In genomic region chr1:197980457-197980856, GRCh38 we compare ENCODE assay signal across 20 cellular contexts.
A peak's percentile ranks its signal among the peaks of the same experiment; 100 is the strongest.
DNase-seq lines count a peak whose midpoint lies in the region; ATAC-seq, FAIRE-seq and TF ChIP-seq lines count a peak whose summit lies in the region.
"Had no signal": no experiment of that assay in that cellular context is flagged by ENCODE, and none has a peak within 500 bp of the region (broad histone marks: within the 10 kb centered on the region; RNA-seq: fewer than 3 reads in every experiment).

No MANE protein-coding gene starts in this region.

- peak in 1 of 2 donors; percentile 5 for DNase-seq in heart right ventricle
- DNase-seq in right atrium auricular region (ENCODE audit: low spot score) = no peak
- DNase-seq in left lung = no peak
- DNase-seq in upper lobe of right lung = no peak
- no peak for DNase-seq in naive thymus-derived CD4-positive, alpha-beta T cell
- no peak for DNase-seq in H54 (ENCODE audit: insufficient read length, low spot score)
- DNase-seq: CD4-positive, alpha-beta memory T cell; IMR-90; Kasumi-1; NCI-H1092 treated with DMSO at 0.1 percent for 48 hours; NCI-H2081; NCI-H2227 treated with DMSO at 0.1 percent for 48 hours; NCI-H510A treated with DMSO at 0.1 percent for 48 hours had no signal

- ATAC-seq in heart right ventricle (peak in 5 of 8 donors; percentile 27 to 58 (median 44)), left lung (peak; percentile 70), upper lobe of right lung (peak; percentile 70), HG02623 (IDR thresholded peaks at IDR 0.05; ENCODE audit: unreplicated experiment) (no peak)
- no peak for ATAC-seq in naive thymus-derived CD4-positive, alpha-beta T cell

- H3K36me3 ChIP-seq in heart right ventricle (no peaks in the 10 kb centered on the region), right atrium auricular region (no peaks in the 10 kb centered on the region), left lung (no peaks in the 10 kb centered on the region), upper lobe of right lung (no peaks in the 10 kb centered on the region)
- H3K36me3 ChIP-seq in naive thymus-derived CD4-positive, alpha-beta T cell (ENCODE audit: control insufficient read depth in 2 of 3, insufficient read depth in 3 of 3, low read length in 3 of 3) = no peaks in the 10 kb centered on the region
- H3K36me3 ChIP-seq: BLaER1 had no signal

- no peaks in the 10 kb centered on the region for H3K27me3 Mint-ChIP-seq in dendritic cell treated with granulocyte-macrophage colony-stimulating factor and Interleukin-4, amounts not matched to agents 40 ng/mL and 50 ng/mL, for 4 days
- peaks cover 5 to 31% (median 15%) of the 10 kb centered on the region in 5 donors for H3K27me3 Mint-ChIP-seq in naive thymus-derived CD4-positive, alpha-beta T cell

- H3K27ac ChIP-seq in heart right ventricle (no peak overlapping the region), right atrium auricular region (no peak overlapping the region), left lung (no peak overlapping the region), upper lobe of right lung (no peak overlapping the region)
- no peak overlapping the region for H3K27ac ChIP-seq in naive thymus-derived CD4-positive, alpha-beta T cell (ENCODE audit: low read depth, low read length)
- H3K27ac ChIP-seq: BLaER1 had no signal

- H3K4me1 ChIP-seq in heart right ventricle (no peaks in the 10 kb centered on the region), right atrium auricular region (no peaks in the 10 kb centered on the region), left lung (peaks cover 0 to 5% of the 10 kb centered on the region in 2 donors), upper lobe of right lung (no peaks in the 10 kb centered on the region)
- no peaks in the 10 kb centered on the region for H3K4me1 ChIP-seq in naive thymus-derived CD4-positive, alpha-beta T cell (ENCODE audit: control insufficient read depth in 2 of 2, insufficient read depth in 2 of 2, low read length in 2 of 2)
- H3K4me1 ChIP-seq: BLaER1 had no signal

- H3K9me3 Mint-ChIP-seq in dendritic cell treated with granulocyte-macrophage colony-stimulating factor and Interleukin-4, amounts not matched to agents 40 ng/mL and 50 ng/mL, for 4 days = peaks cover 20% of the 10 kb centered on the region
- H3K9me3 Mint-ChIP-seq in naive thymus-derived CD4-positive, alpha-beta T cell = no peaks in the 10 kb centered on the region
- H3K9me3 Mint-ChIP-seq: CD4-positive, alpha-beta memory T cell had no signal

- POLR2A ChIA-PET in naive thymus-derived CD4-positive, alpha-beta T cell (lab: Charles Lee) = no interaction called here

- peaks cover 48% of the 10 kb centered on the region for H3K4me1 Mint-ChIP-seq in dendritic cell treated with granulocyte-macrophage colony-stimulating factor and Interleukin-4, amounts not matched to agents 40 ng/mL and 50 ng/mL, for 4 days (ENCODE audit: low read depth)
- H3K4me1 Mint-ChIP-seq in naive thymus-derived CD4-positive, alpha-beta T cell = peaks cover 0 to 12% (median 0%) of the 10 kb centered on the region in 7 donors
- H3K4me1 Mint-ChIP-seq: CD4-positive, alpha-beta memory T cell had no signal

- FAIRE-seq in H54 (lab: Jason Lieb, UNC) = no peak
- FAIRE-seq: A204.1, GM12891, GM18507, HTR-8/SVneo had no signal

- 67 to 78% methylated on average over 3 of the region's 3 CpGs for WGBS in heart right ventricle, 2 donors

- TF ChIP-seq CTCF in heart right ventricle (IDR thresholded peaks at IDR 0.05) (no peak), right atrium auricular region (IDR thresholded peaks at IDR 0.05) (no peak), left lung (IDR thresholded peaks at IDR 0.05) (no peak), upper lobe of right lung (IDR thresholded peaks at IDR 0.05) (no peak)

- H3K27me3 ChIP-seq in heart right ventricle = peaks cover 0 to 5% (median 0%) of the 10 kb centered on the region in 7 donors
- no peaks in the 10 kb centered on the region for H3K27me3 ChIP-seq in right atrium auricular region
- no peaks in the 10 kb centered on the region for H3K27me3 ChIP-seq in left lung
- no peaks in the 10 kb centered on the region for H3K27me3 ChIP-seq in upper lobe of right lung
- H3K27me3 ChIP-seq in naive thymus-derived CD4-positive, alpha-beta T cell (ENCODE audit: control insufficient read depth in 2 of 2, insufficient read depth in 2 of 2, low read length in 2 of 2) = no peaks in the 10 kb centered on the region
- H3K27me3 ChIP-seq: BLaER1 had no signal

- H3K4me3 ChIP-seq in heart right ventricle (no peak overlapping the region), right atrium auricular region (no peak overlapping the region), left lung (no peak overlapping the region), upper lobe of right lung (no peak overlapping the region)
- H3K4me3 ChIP-seq in naive thymus-derived CD4-positive, alpha-beta T cell (ENCODE audit: low read length) = no peak overlapping the region
- H3K4me3 ChIP-seq: BLaER1 had no signal

- no peak for TF ChIP-seq POLR2A in H54 (IDR thresholded peaks at IDR 0.05; ENCODE audit: low read depth, low read length)

- H3K36me3 Mint-ChIP-seq in dendritic cell treated with granulocyte-macrophage colony-stimulating factor and Interleukin-4, amounts not matched to agents 40 ng/mL and 50 ng/mL, for 4 days (ENCODE audit: low read depth) = peaks cover 11% of the 10 kb centered on the region
- peaks cover 0 to 2% (median 0%) of the 10 kb centered on the region in 5 donors for H3K36me3 Mint-ChIP-seq in naive thymus-derived CD4-positive, alpha-beta T cell
- H3K36me3 Mint-ChIP-seq: CD4-positive, alpha-beta memory T cell had no signal

- CTCF ChIA-PET in naive thymus-derived CD4-positive, alpha-beta T cell (lab: Charles Lee) = no interaction called here

- H3K9me3 ChIP-seq in heart right ventricle (no peaks in the 10 kb centered on the region), right atrium auricular region (no peaks in the 10 kb centered on the region), left lung (no peaks in the 10 kb centered on the region), upper lobe of right lung (no peaks in the 10 kb centered on the region)
- H3K9me3 ChIP-seq in naive thymus-derived CD4-positive, alpha-beta T cell (ENCODE audit: control insufficient read depth in 2 of 3, low read length in 3 of 3) = no peaks in the 10 kb centered on the region
- H3K9me3 ChIP-seq: BLaER1 had no signal

- H3K27ac Mint-ChIP-seq in dendritic cell treated with granulocyte-macrophage colony-stimulating factor and Interleukin-4, amounts not matched to agents 40 ng/mL and 50 ng/mL, for 4 days = peak overlapping the region; percentile 37
- no peak overlapping the region for H3K27ac Mint-ChIP-seq in naive thymus-derived CD4-positive, alpha-beta T cell
- H3K27ac Mint-ChIP-seq: CD4-positive, alpha-beta memory T cell had no signal

- intact Hi-C loops in heart right ventricle (cut with DNase I) (no loop called here), left lung (cut with DNase I) (no loop called here), upper lobe of right lung (cut with DNase I) (no loop called here)
- intact Hi-C loops in dendritic cell treated with granulocyte-macrophage colony-stimulating factor and Interleukin-4, amounts not matched to agents 40 ng/mL and 50 ng/mL, for 4 days (cut with micrococcal nuclease) = no loop called here
- intact Hi-C loops in naive thymus-derived CD4-positive, alpha-beta T cell (cut with micrococcal nuclease) = no loop called here

- H3K4me3 Mint-ChIP-seq in dendritic cell treated with granulocyte-macrophage colony-stimulating factor and Interleukin-4, amounts not matched to agents 40 ng/mL and 50 ng/mL, for 4 days = no peak overlapping the region
- no peak overlapping the region for H3K4me3 Mint-ChIP-seq in naive thymus-derived CD4-positive, alpha-beta T cell
- H3K4me3 Mint-ChIP-seq: CD4-positive, alpha-beta memory T cell had no signal

Comparison
In these comparisons a context has a peak if more than half of its experiments do, and no peak if none do; other contexts are left out.
1. ATAC-seq: peak in heart right ventricle (5 of 8), left lung (single experiment) and upper lobe of right lung (single experiment); none in HG02623 (single experiment) and naive thymus-derived CD4-positive, alpha-beta T cell (single experiment).